ENCODE assay signal across 8 cellular contexts in genomic region chr11:78420255-78420764, GRCh38. TPM values are rescaled to one million over a fixed set of nuclear protein-coding genes. Genes with fewer than 3 reads are reported as not detected.
DNase-seq lines count a peak whose midpoint lies in the region; ATAC-seq lines count a peak whose summit lies in the region.

No MANE protein-coding gene starts in this region.

- H3K9me3 Mint-ChIP-seq in activated CD4-positive, alpha-beta T cell treated with anti-CD3 and anti-CD28 coated beads, Interleukin-2, amount 10 ng/mL, durations not matched to agents 24 days and 14 days = no peaks in the 10 kb centered on the region
- no peaks in the 10 kb centered on the region for H3K9me3 Mint-ChIP-seq in effector memory CD8-positive, alpha-beta T cell
- no peaks in the 10 kb centered on the region for H3K9me3 Mint-ChIP-seq in stimulated activated effector memory CD8-positive, alpha-beta T cell treated with anti-CD3 and anti-CD28 coated beads, Interleukin-12 subunit alpha, Interleukin-12 subunit beta, amount 100 ng/mL, for 72 hours

- H3K23ac ChIP-seq in mesendoderm (ENCODE audit: low read length) = no peak overlapping the region

- no peak overlapping the region for H4K8ac ChIP-seq in mesendoderm (ENCODE audit: low read depth, low read length)

- no peak overlapping the region for H2BK120ac ChIP-seq in mesendoderm (ENCODE audit: low read depth, low read length)

- H2BK15ac ChIP-seq in mesendoderm (replicated peaks; ENCODE audit: low read depth) = no peak overlapping the region

- no peak overlapping the region for H2BK5ac ChIP-seq in mesendoderm (ENCODE audit: low read length)

- peaks cover 58% of the 10 kb centered on the region for H3K4me1 Mint-ChIP-seq in activated CD4-positive, alpha-beta T cell treated with anti-CD3 and anti-CD28 coated beads, Interleukin-2, amount 10 ng/mL, durations not matched to agents 24 days and 14 days
- peaks cover 7 to 11% of the 10 kb centered on the region in 2 donors for H3K4me1 Mint-ChIP-seq in effector memory CD8-positive, alpha-beta T cell (ENCODE audit: low read depth in 2 of 2)
- H3K4me1 Mint-ChIP-seq in stimulated activated effector memory CD8-positive, alpha-beta T cell treated with anti-CD3 and anti-CD28 coated beads, Interleukin-12 subunit alpha, Interleukin-12 subunit beta, amount 100 ng/mL, for 72 hours = peaks cover 40% of the 10 kb centered on the region

- no CpG with 5 or more reads among the region's 9 CpGs for WGBS in mesendoderm (ENCODE audit: extremely low coverage, insufficient coverage, low lambda C conversion rate)

- DNase-seq in NCI-H2171 treated with DMSO at 0.1 percent for 48 hours (lab: John Stamatoyannopoulos, UW) (peak; percentile 38), NCI-H2171 (lab: John Stamatoyannopoulos, UW) (no peak), NCI-H2029 (lab: John Stamatoyannopoulos, UW) (peak; percentile 21), mesendoderm (peak; percentile 71)
- peak; percentile 86 for DNase-seq in activated CD4-positive, alpha-beta T cell treated with anti-CD3 and anti-CD28 coated beads, Interleukin-2, amount 10 ng/mL, durations not matched to agents 24 days and 14 days
- peak; percentile 12 to 37 (median 27) for DNase-seq in effector memory CD8-positive, alpha-beta T cell
- DNase-seq in stimulated activated effector memory CD8-positive, alpha-beta T cell treated with anti-CD3 and anti-CD28 coated beads, Interleukin-12 subunit alpha, Interleukin-12 subunit beta, amount 100 ng/mL, for 72 hours (ENCODE audit: low spot score in 2 of 2) = peak; percentile 22 to 59

- no peaks in the 10 kb centered on the region for H3K79me2 ChIP-seq in mesendoderm (ENCODE audit: control insufficient read depth, insufficient read depth, low read length)

- no peak overlapping the region for H4K5ac ChIP-seq in mesendoderm (ENCODE audit: low read length)

- no peak overlapping the region for H3K18ac ChIP-seq in mesendoderm (ENCODE audit: low read length)

- intact Hi-C loops in activated CD4-positive, alpha-beta T cell treated with anti-CD3 and anti-CD28 coated beads, Interleukin-2, amount 10 ng/mL, durations not matched to agents 24 days and 14 days (cut with micrococcal nuclease) = no loop called here

- peaks cover 3% of the 10 kb centered on the region for H3K4me1 ChIP-seq in mesendoderm (ENCODE audit: control insufficient read depth, low read depth, low read length)

- no peak overlapping the region for H3K4me2 ChIP-seq in mesendoderm (ENCODE audit: low read length)

- no peak for ATAC-seq in effector memory CD8-positive, alpha-beta T cell (replicated peaks)
- no peak for ATAC-seq in stimulated activated effector memory CD8-positive, alpha-beta T cell treated with anti-CD3 and anti-CD28 coated beads, Interleukin-12 subunit alpha, Interleukin-12 subunit beta, amount 100 ng/mL, for 72 hours
- ATAC-seq in HG02759 (IDR thresholded peaks at IDR 0.05; ENCODE audit: unreplicated experiment) = no peak

- no peak overlapping the region for H3K27ac ChIP-seq in mesendoderm (ENCODE audit: low read depth, low read length)

- peaks cover 13% of the 10 kb centered on the region for H3K36me3 Mint-ChIP-seq in activated CD4-positive, alpha-beta T cell treated with anti-CD3 and anti-CD28 coated beads, Interleukin-2, amount 10 ng/mL, durations not matched to agents 24 days and 14 days (ENCODE audit: low read depth)
- H3K36me3 Mint-ChIP-seq in effector memory CD8-positive, alpha-beta T cell (ENCODE audit: insufficient read depth) = peaks cover 2% of the 10 kb centered on the region
- H3K36me3 Mint-ChIP-seq in stimulated activated effector memory CD8-positive, alpha-beta T cell treated with anti-CD3 and anti-CD28 coated beads, Interleukin-12 subunit alpha, Interleukin-12 subunit beta, amount 100 ng/mL, for 72 hours = peaks cover 7% of the 10 kb centered on the region

- H3K56ac ChIP-seq in mesendoderm (ENCODE audit: low read length) = no peak overlapping the region

- no peaks in the 10 kb centered on the region for H3K27me3 ChIP-seq in mesendoderm (ENCODE audit: insufficient read depth, low read length, poor library complexity)

- peaks cover 11% of the 10 kb centered on the region for H3K27me3 Mint-ChIP-seq in activated CD4-positive, alpha-beta T cell treated with anti-CD3 and anti-CD28 coated beads, Interleukin-2, amount 10 ng/mL, durations not matched to agents 24 days and 14 days
- H3K27me3 Mint-ChIP-seq in effector memory CD8-positive, alpha-beta T cell = peaks cover 17 to 30% of the 10 kb centered on the region in 2 donors

- no peak overlapping the region for H3K4ac ChIP-seq in mesendoderm (ENCODE audit: low read depth, low read length)

- H3K79me1 ChIP-seq in mesendoderm (ENCODE audit: low read length) = peaks cover 2% of the 10 kb centered on the region

- peak overlapping the region; percentile 64 for H3K27ac Mint-ChIP-seq in activated CD4-positive, alpha-beta T cell treated with anti-CD3 and anti-CD28 coated beads, Interleukin-2, amount 10 ng/mL, durations not matched to agents 24 days and 14 days
- no peak overlapping the region for H3K27ac Mint-ChIP-seq in effector memory CD8-positive, alpha-beta T cell
- no peak overlapping the region for H3K27ac Mint-ChIP-seq in stimulated activated effector memory CD8-positive, alpha-beta T cell treated with anti-CD3 and anti-CD28 coated beads, Interleukin-12 subunit alpha, Interleukin-12 subunit beta, amount 100 ng/mL, for 72 hours

- H3K36me3 ChIP-seq in mesendoderm (ENCODE audit: control insufficient read depth, insufficient read depth, low read length) = no peaks in the 10 kb centered on the region

- peak overlapping the region; percentile 32 for H3K4me3 Mint-ChIP-seq in activated CD4-positive, alpha-beta T cell treated with anti-CD3 and anti-CD28 coated beads, Interleukin-2, amount 10 ng/mL, durations not matched to agents 24 days and 14 days
- H3K4me3 Mint-ChIP-seq in effector memory CD8-positive, alpha-beta T cell = no peak overlapping the region
- H3K4me3 Mint-ChIP-seq in stimulated activated effector memory CD8-positive, alpha-beta T cell treated with anti-CD3 and anti-CD28 coated beads, Interleukin-12 subunit alpha, Interleukin-12 subunit beta, amount 100 ng/mL, for 72 hours = peak overlapping the region; percentile 18

- no peak overlapping the region for H2AK5ac ChIP-seq in mesendoderm (ENCODE audit: low read length)

- no peak overlapping the region for H3K9ac ChIP-seq in mesendoderm (ENCODE audit: low read length)

- H3K4me3 ChIP-seq in mesendoderm (ENCODE audit: low read length) = no peak overlapping the region

RNA-seq across cellular contexts. Expression of gene GAB2, which starts 2.7 kb away (rescaled TPM):
- total RNA-seq in activated CD4-positive, alpha-beta T cell treated with anti-CD3 and anti-CD28 coated beads, Interleukin-2, amount 10 ng/mL, durations not matched to agents 24 days and 14 days = 16.1 and 17.0 TPM in 2 replicates
- polyA plus RNA-seq in mesendoderm (2013, experiment 1 of 2) = 3.9 TPM
- polyA plus RNA-seq in mesendoderm (2013, experiment 2 of 2) = 4.2 TPM

Comparison
In these comparisons a context has a peak if more than half of its experiments do, and no peak if none do; other contexts are left out.
1. H3K4me3 Mint-ChIP-seq: peak in activated CD4-positive, alpha-beta T cell treated with anti-CD3 and anti-CD28 coated beads, Interleukin-2, amount 10 ng/mL, durations not matched to agents 24 days and 14 days (single experiment) and stimulated activated effector memory CD8-positive, alpha-beta T cell treated with anti-CD3 and anti-CD28 coated beads, Interleukin-12 subunit alpha, Interleukin-12 subunit beta, amount 100 ng/mL, for 72 hours (single experiment); none in effector memory CD8-positive, alpha-beta T cell (0 of 2).